26 cellular contexts compared by ENCODE assay signal in genomic region chr20:10586296-10586695, GRCh38.
"Had no signal": no experiment of that assay in that cellular context is flagged by ENCODE, and none has a peak within 500 bp of the region (broad histone marks: within the 10 kb centered on the region; RNA-seq: fewer than 3 reads in every experiment).

No MANE protein-coding gene starts in this region.

- H3K4me1 ChIP-seq: body of pancreas had no signal

- H3K36me3 Mint-ChIP-seq: activated CD4-positive, alpha-beta memory T cell treated with anti-CD3 and anti-CD28 coated beads for 36 hours had no signal

- H3K27ac Mint-ChIP-seq: activated CD4-positive, alpha-beta memory T cell treated with anti-CD3 and anti-CD28 coated beads for 36 hours; activated CD4-positive, alpha-beta T cell treated with anti-CD3 and anti-CD28 coated beads for 36 hours; activated CD4-positive, alpha-beta T cell treated with anti-CD3 and anti-CD28 coated beads, Interleukin-2, amount 10 ng/mL, durations not matched to agents 24 days and 14 days; activated CD8-positive, alpha-beta memory T cell treated with anti-CD3 and anti-CD28 coated beads, Interleukin-2, amount 10 ng/mL, durations not matched to agents 7 days and 5 days; activated CD8-positive, alpha-beta T cell treated with anti-CD3 and anti-CD28 coated beads, Interleukin-2, amount 10 ng/mL, durations not matched to agents 7 days and 5 days; activated naive CD8-positive, alpha-beta T cell; activated T-helper 17 cell treated with anti-CD3 and anti-CD28 coated beads, Interleukin-2, amount 50 U/mL, for 72 hours had no signal

- H3K27me3 Mint-ChIP-seq: activated CD4-positive, alpha-beta memory T cell treated with anti-CD3 and anti-CD28 coated beads for 36 hours; activated CD4-positive, alpha-beta T cell treated with anti-CD3 and anti-CD28 coated beads for 36 hours; activated CD4-positive, alpha-beta T cell treated with anti-CD3 and anti-CD28 coated beads, Interleukin-2, amount 10 ng/mL, durations not matched to agents 24 days and 14 days; activated CD8-positive, alpha-beta memory T cell treated with anti-CD3 and anti-CD28 coated beads, Interleukin-2, amount 10 ng/mL, durations not matched to agents 7 days and 5 days; activated naive CD8-positive, alpha-beta T cell; activated T-helper 17 cell treated with anti-CD3 and anti-CD28 coated beads, Interleukin-2, amount 50 U/mL, for 72 hours had no signal

- H3K27ac ChIP-seq: body of pancreas, epithelial cell of prostate, esophagus squamous epithelium had no signal

- H3K9me3 ChIP-seq: body of pancreas, esophagus squamous epithelium had no signal

- FAIRE-seq: endothelial cell of umbilical vein had no signal

- H3K4me1 Mint-ChIP-seq: activated CD4-positive, alpha-beta T cell treated with anti-CD3 and anti-CD28 coated beads for 36 hours; activated T-helper 17 cell treated with anti-CD3 and anti-CD28 coated beads, Interleukin-2, amount 50 U/mL, for 72 hours had no signal

- H3K4me3 ChIP-seq: body of pancreas, esophagus squamous epithelium had no signal

- H3K27me3 ChIP-seq: body of pancreas, esophagus squamous epithelium had no signal

- H3K4me3 Mint-ChIP-seq: activated CD4-positive, alpha-beta memory T cell treated with anti-CD3 and anti-CD28 coated beads for 36 hours; activated CD4-positive, alpha-beta T cell treated with anti-CD3 and anti-CD28 coated beads for 36 hours; activated CD4-positive, alpha-beta T cell treated with anti-CD3 and anti-CD28 coated beads, Interleukin-2, amount 10 ng/mL, durations not matched to agents 24 days and 14 days; activated CD8-positive, alpha-beta memory T cell treated with anti-CD3 and anti-CD28 coated beads, Interleukin-2, amount 10 ng/mL, durations not matched to agents 7 days and 5 days; activated CD8-positive, alpha-beta T cell treated with anti-CD3 and anti-CD28 coated beads, Interleukin-2, amount 10 ng/mL, durations not matched to agents 7 days and 5 days; activated naive CD8-positive, alpha-beta T cell; activated T-helper 17 cell treated with anti-CD3 and anti-CD28 coated beads, Interleukin-2, amount 50 U/mL, for 72 hours had no signal

- DNase-seq: activated CD4-positive, alpha-beta memory T cell treated with anti-CD3 and anti-CD28 coated beads for 36 hours; activated CD4-positive, alpha-beta T cell treated with anti-CD3 and anti-CD28 coated beads for 36 hours; activated CD4-positive, alpha-beta T cell treated with anti-CD3 and anti-CD28 coated beads, Interleukin-2, amount 10 ng/mL, durations not matched to agents 24 days and 14 days; activated CD4-positive, CD25-positive, alpha-beta regulatory T cell; activated CD4-positive, CD25-positive, alpha-beta regulatory T cell treated with anti-CD3 and anti-CD28 coated beads, Interleukin-2, amount 50 U/mL, for 72 hours; activated CD8-positive, alpha-beta memory T cell treated with anti-CD3 and anti-CD28 coated beads, Interleukin-2, amount 10 ng/mL, durations not matched to agents 7 days and 5 days; activated CD8-positive, alpha-beta memory T cell treated with anti-CD3 and anti-CD28 coated beads, Interleukin-2, amount 50 U/mL, for 4 hours; activated CD8-positive, alpha-beta T cell treated with anti-CD3 and anti-CD28 coated beads, Interleukin-2, amount 10 ng/mL, durations not matched to agents 7 days and 5 days; activated effector memory CD4-positive, alpha-beta T cell treated with Interleukin-2 at 50 U/mL for 16 hours; activated gamma-delta T cell treated with Interleukin-2 at 50 U/mL for 16 hours; activated naive CD4-positive, alpha-beta T cell treated with anti-CD3 and anti-CD28 coated beads, Interleukin-2, amount 50 U/mL, for 16 hours; activated naive CD4-positive, alpha-beta T cell treated with Interleukin-2 at 50 U/mL for 16 hours; activated T-cell treated with anti-CD3 and anti-CD28 coated beads, Interleukin-2, amount 50 U/mL, for 1 hour; amniotic stem cell; anterior cingulate cortex; body of pancreas; caudate nucleus; effector CD8-positive, alpha-beta T cell; esophagus squamous epithelium; foreskin fibroblast; head of caudate nucleus; T-helper 2 cell had no signal

- ATAC-seq: activated CD4-positive, alpha-beta T cell treated with anti-CD3 and anti-CD28 coated beads for 36 hours; activated CD8-positive, alpha-beta memory T cell treated with anti-CD3 and anti-CD28 coated beads, Interleukin-2, amount 10 ng/mL, durations not matched to agents 7 days and 5 days; activated CD8-positive, alpha-beta T cell treated with anti-CD3 and anti-CD28 coated beads, Interleukin-2, amount 10 ng/mL, durations not matched to agents 7 days and 5 days; activated T-helper 17 cell treated with anti-CD3 and anti-CD28 coated beads, Interleukin-2, amount 50 U/mL, for 72 hours; body of pancreas had no signal

- H3K9me3 Mint-ChIP-seq: activated CD4-positive, alpha-beta memory T cell treated with anti-CD3 and anti-CD28 coated beads for 36 hours; activated CD4-positive, alpha-beta T cell treated with anti-CD3 and anti-CD28 coated beads, Interleukin-2, amount 10 ng/mL, durations not matched to agents 24 days and 14 days; activated T-helper 17 cell treated with anti-CD3 and anti-CD28 coated beads, Interleukin-2, amount 50 U/mL, for 72 hours had no signal

- H3K36me3 ChIP-seq: esophagus squamous epithelium had no signal
